In the genomic region with DNA sequence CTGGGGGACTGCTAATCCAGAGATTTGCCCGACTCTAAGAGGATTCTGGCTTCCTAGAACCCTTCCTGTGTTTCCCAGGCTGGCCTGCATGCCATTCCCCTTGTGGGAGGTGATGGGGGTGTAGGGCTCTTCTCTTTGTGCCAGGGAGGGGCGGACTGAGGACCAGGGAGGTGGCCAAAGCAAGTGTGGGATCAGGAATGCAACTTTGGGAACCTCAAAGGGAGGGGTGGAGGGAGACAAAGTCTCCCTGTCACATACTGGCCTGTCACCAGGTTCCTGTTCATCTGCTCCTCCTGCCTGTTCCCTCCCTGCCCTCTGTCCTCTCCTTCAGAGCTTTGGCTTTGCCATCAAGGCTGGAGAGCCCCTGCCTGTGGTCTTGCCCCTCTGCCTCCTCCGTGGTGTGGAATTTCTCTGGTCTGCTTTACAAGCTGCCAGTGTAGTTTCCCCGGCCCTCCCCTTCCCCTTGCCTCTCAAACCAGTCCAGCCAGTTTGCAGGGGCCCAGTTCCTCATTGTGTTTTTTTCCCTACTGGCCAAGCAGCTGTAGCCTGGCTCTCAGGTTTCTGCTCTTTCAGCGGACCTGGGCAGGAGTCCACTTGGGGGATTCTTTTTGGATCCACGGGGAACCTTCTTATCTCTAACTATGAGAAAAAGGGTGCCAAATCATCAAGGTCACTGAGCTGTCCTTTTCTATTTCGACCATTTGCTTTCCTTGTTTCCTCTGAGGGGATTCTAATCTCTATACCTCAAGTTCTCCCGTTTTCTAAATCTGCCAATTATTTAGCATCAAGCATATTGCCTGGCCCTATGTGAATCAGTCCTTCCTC, we compare ENCODE assay signal across 9 cellular contexts. TPM values are rescaled to one million over a fixed set of nuclear protein-coding genes. Genes with fewer than 3 reads are reported as not detected.
DNase-seq lines count a peak whose midpoint lies in the region; ATAC-seq and TF ChIP-seq lines count a peak whose summit lies in the region.
"Had no signal": no experiment of that assay in that cellular context is flagged by ENCODE, and none has a peak within 500 bp of the region (broad histone marks: within the 10 kb centered on the region; RNA-seq: fewer than 3 reads in every experiment).

No MANE protein-coding gene starts in this region.

- no peaks in the 10 kb centered on the region for H3K27me3 Mint-ChIP-seq in CD8-positive, alpha-beta T cell (ENCODE audit: low read depth)
- no peaks in the 10 kb centered on the region for H3K27me3 Mint-ChIP-seq in chondrocyte (ENCODE audit: low read depth)

- H3K4me3 ChIP-seq in CD8-positive, alpha-beta T cell (ENCODE audit: low read depth, low read length) = no peak overlapping the region
- peak overlapping the region; percentile 53 for H3K4me3 ChIP-seq in mucosa of stomach (ENCODE audit: low read length)
- H3K4me3 ChIP-seq in gastroesophageal sphincter = no peak overlapping the region
- no peak overlapping the region for H3K4me3 ChIP-seq in esophagus muscularis mucosa

- no peaks in the 10 kb centered on the region for H3K36me3 ChIP-seq in CD8-positive, alpha-beta T cell (ENCODE audit: insufficient read depth, low read length)
- H3K36me3 ChIP-seq in mucosa of stomach (ENCODE audit: control insufficient read depth, insufficient read depth, low read length) = no peaks in the 10 kb centered on the region
- H3K36me3 ChIP-seq in gastroesophageal sphincter = no peaks in the 10 kb centered on the region
- no peaks in the 10 kb centered on the region for H3K36me3 ChIP-seq in esophagus muscularis mucosa
- H3K36me3 ChIP-seq: ascending aorta had no signal

- no peak for DNase-seq in CD8-positive, alpha-beta T cell
- DNase-seq in MV-4-11 (lab: John Stamatoyannopoulos, UW) (peak; percentile 11), chondrocyte (ENCODE audit: low spot score) (peak; percentile 53), NCI-H2171 (lab: John Stamatoyannopoulos, UW) (no peak), esophagus muscularis mucosa (ENCODE audit: extremely low spot score) (no peak)
- DNase-seq in activated naive CD4-positive, alpha-beta T cell (lab: John Stamatoyannopoulos, UW) = no peak

- intact Hi-C loops in CD8-positive, alpha-beta T cell (cut with DNase I, micrococcal nuclease) = loop anchor here in 1 of 2 experiments (5.0 kb wide), 1 partner anchor 71 kb away; no protein-coding TSS in a partner anchor
- intact Hi-C loops in esophagus muscularis mucosa (cut with DNase I) = no loop called here

- no peak overlapping the region for H3K27ac ChIP-seq in CD8-positive, alpha-beta T cell (ENCODE audit: low read depth, low read length)
- H3K27ac ChIP-seq in gastroesophageal sphincter (no peak overlapping the region), esophagus muscularis mucosa (replicated peaks in 1 of 4) (no peak overlapping the region)
- H3K27ac ChIP-seq: ascending aorta had no signal

- peak overlapping the region; percentile 91 for H3K9ac ChIP-seq in mucosa of stomach (ENCODE audit: low read length)

- no peaks in the 10 kb centered on the region for H3K36me3 Mint-ChIP-seq in CD8-positive, alpha-beta T cell
- H3K36me3 Mint-ChIP-seq in chondrocyte (ENCODE audit: low read depth) = no peaks in the 10 kb centered on the region

- whole genome bisulfite sequencing in gastroesophageal sphincter (ENCODE audit: low coverage in 1 of 2), 2 donors = 64 to 84% methylated on average over 6 to 8 of the region's 8 CpGs
- 69% methylated on average over 7 of the region's 8 CpGs for whole genome bisulfite sequencing in esophagus muscularis mucosa

- H3K27ac Mint-ChIP-seq in CD8-positive, alpha-beta T cell = no peak overlapping the region
- peak overlapping the region; percentile 3 for H3K27ac Mint-ChIP-seq in chondrocyte (ENCODE audit: unreplicated experiment)

- no peak for ATAC-seq in CD8-positive, alpha-beta T cell
- ATAC-seq in gastroesophageal sphincter = no peak

- peaks cover 21% of the 10 kb centered on the region for H3K4me1 ChIP-seq in CD8-positive, alpha-beta T cell (ENCODE audit: insufficient read depth, low read length)
- H3K4me1 ChIP-seq in mucosa of stomach (ENCODE audit: control insufficient read depth, insufficient read depth, low read length) (peaks cover 61% of the 10 kb centered on the region), gastroesophageal sphincter (peaks cover 2 to 24% (median 9%) of the 10 kb centered on the region in 3 donors), esophagus muscularis mucosa (peaks cover 14 to 33% (median 29%) of the 10 kb centered on the region in 4 donors)

- TF ChIP-seq POLR2A in gastroesophageal sphincter (IDR thresholded peaks at IDR 0.05) (no peak), esophagus muscularis mucosa (IDR thresholded peaks at IDR 0.05; ENCODE audit: low read depth) (no peak)

- POLR2A ChIA-PET in CD8-positive, alpha-beta T cell (lab: Charles Lee) = no interaction called here

- peak overlapping the region; percentile 8 for H3K4me3 Mint-ChIP-seq in CD8-positive, alpha-beta T cell
- H3K4me3 Mint-ChIP-seq in chondrocyte (ENCODE audit: unreplicated experiment) = no peak overlapping the region

- no peak for TF ChIP-seq CTCF in CD8-positive, alpha-beta T cell (IDR thresholded peaks at IDR 0.05)
- no peak for TF ChIP-seq CTCF in chondrocyte (IDR thresholded peaks at IDR 0.05)
- TF ChIP-seq CTCF in gastroesophageal sphincter (IDR thresholded peaks at IDR 0.05) = no peak
- no peak for TF ChIP-seq CTCF in esophagus muscularis mucosa (IDR thresholded peaks at IDR 0.05)

- no peaks in the 10 kb centered on the region for H3K9me3 Mint-ChIP-seq in CD8-positive, alpha-beta T cell
- no peaks in the 10 kb centered on the region for H3K9me3 Mint-ChIP-seq in chondrocyte (ENCODE audit: low read depth)

- TF ChIP-seq EP300 in gastroesophageal sphincter (IDR thresholded peaks at IDR 0.05) (no peak), esophagus muscularis mucosa (IDR thresholded peaks at IDR 0.05) (no peak)

- CTCF ChIA-PET in CD8-positive, alpha-beta T cell (lab: Charles Lee) = no interaction called here

- peaks cover 28% of the 10 kb centered on the region for H3K4me1 Mint-ChIP-seq in CD8-positive, alpha-beta T cell (ENCODE audit: low read depth)
- H3K4me1 Mint-ChIP-seq in chondrocyte (ENCODE audit: low read depth) = peaks cover 27% of the 10 kb centered on the region

- no peaks in the 10 kb centered on the region for H3K9me3 ChIP-seq in CD8-positive, alpha-beta T cell (ENCODE audit: low read length)
- no peaks in the 10 kb centered on the region for H3K9me3 ChIP-seq in mucosa of stomach (ENCODE audit: control insufficient read depth, low read length)
- no peaks in the 10 kb centered on the region for H3K9me3 ChIP-seq in gastroesophageal sphincter
- no peaks in the 10 kb centered on the region for H3K9me3 ChIP-seq in esophagus muscularis mucosa
- H3K9me3 ChIP-seq: ascending aorta had no signal

- no peaks in the 10 kb centered on the region for H3K27me3 ChIP-seq in CD8-positive, alpha-beta T cell (ENCODE audit: insufficient read depth, low read length)
- H3K27me3 ChIP-seq in mucosa of stomach (ENCODE audit: control insufficient read depth, insufficient read depth, low read length) = no peaks in the 10 kb centered on the region
- H3K27me3 ChIP-seq in gastroesophageal sphincter = peaks cover 6% of the 10 kb centered on the region
- no peaks in the 10 kb centered on the region for H3K27me3 ChIP-seq in esophagus muscularis mucosa
- H3K27me3 ChIP-seq: ascending aorta had no signal

RNA-seq across cellular contexts. Expression of gene CGN, which starts 1.8 kb away (rescaled TPM):
- total RNA-seq in CD8-positive, alpha-beta T cell = under 1 TPM; 0.28 to 0.49 TPM
- 0.95 to 1.2 TPM (median 1.0 TPM) in 3 replicates for total RNA-seq in chondrocyte
- 1 to 10 TPM in 1 of 4 donors, under 1 TPM in 3; 0.13 to 2.2 (median 0.29) TPM for total RNA-seq in gastroesophageal sphincter
- total RNA-seq in esophagus muscularis mucosa = 1 to 10 TPM in 2 of 4 donors, under 1 TPM in 2; 0.42 to 3.1 (median 0.94) TPM
- total RNA-seq: ascending aorta had no signal

RNA-seq across cellular contexts. Expression of gene TUFT1, which starts 27.1 kb away (rescaled TPM):
- 1 to 10 TPM; 8.5 TPM for total RNA-seq in CD8-positive, alpha-beta T cell
- total RNA-seq in chondrocyte = 15.2 to 33.0 TPM (median 30.5 TPM) in 3 replicates
- total RNA-seq in gastroesophageal sphincter = 10 to 100 TPM; 15.1 to 20.4 (median 17.5) TPM
- total RNA-seq in esophagus muscularis mucosa = 10 to 100 TPM; 10.4 to 24.2 (median 15.9) TPM

RNA-seq across cellular contexts. Expression of gene POGZ, which starts 53.7 kb away (rescaled TPM):
- 10 to 100 TPM; 85.4 to 88.0 TPM for total RNA-seq in CD8-positive, alpha-beta T cell
- total RNA-seq in chondrocyte = 61.7 to 79.7 TPM (median 65.0 TPM) in 3 replicates
- 10 to 100 TPM; 25.8 to 68.2 (median 47.3) TPM for total RNA-seq in gastroesophageal sphincter
- 10 to 100 TPM; 35.0 to 63.3 (median 49.1) TPM for total RNA-seq in esophagus muscularis mucosa

Comparison
In these comparisons a context has a peak if more than half of its experiments do, and no peak if none do; other contexts are left out.
1. DNase-seq: peak in MV-4-11 (single experiment) and chondrocyte (single experiment); none in CD8-positive, alpha-beta T cell (0 of 7), NCI-H2171 (single experiment), esophagus muscularis mucosa (single experiment) and activated naive CD4-positive, alpha-beta T cell (0 of 4).